In genomic region chr19:53879145-53880037, GRCh38 we compare ENCODE assay signal across 9 cellular contexts. TPM values are rescaled to one million over a fixed set of nuclear protein-coding genes. Genes with fewer than 3 reads are reported as not detected.
DNase-seq lines count a peak whose midpoint lies in the region; ATAC-seq and TF ChIP-seq lines count a peak whose summit lies in the region.
"Had no signal": no experiment of that assay in that cellular context is flagged by ENCODE, and none has a peak within 500 bp of the region (broad histone marks: within the 10 kb centered on the region; RNA-seq: fewer than 3 reads in every experiment).

No MANE protein-coding gene starts in this region.

- peaks cover 26% of the 10 kb centered on the region for H3K4me1 Mint-ChIP-seq in endothelial cell (ENCODE audit: unreplicated experiment)

- peak overlapping the region; percentile 81 for H3K27ac Mint-ChIP-seq in endothelial cell (ENCODE audit: unreplicated experiment)

- peaks cover 14% of the 10 kb centered on the region for H3K4me1 ChIP-seq in mesodermal cell (ENCODE audit: control insufficient read depth, insufficient read depth, low read length, poor library complexity, severe bottlenecking)

- DNase-seq in DMS53 (lab: John Stamatoyannopoulos, UW) (peak; percentile 26), DMS53 treated with DMSO at 0.1 percent for 48 hours (lab: John Stamatoyannopoulos, UW; ENCODE audit: unreplicated experiment) (no peak), NCI-H82 treated with DMSO at 0.1 percent for 48 hours (lab: John Stamatoyannopoulos, UW; ENCODE audit: unreplicated experiment) (peak; percentile 37), endothelial cell (ENCODE audit: low spot score) (peak; percentile 100)
- peak; percentile 80 for DNase-seq in activated CD8-positive, alpha-beta memory T cell treated with anti-CD3 and anti-CD28 coated beads, Interleukin-2, amount 50 U/mL, for 4 hours
- peak; percentile 56 for DNase-seq in stimulated activated CD8-positive, alpha-beta memory T cell treated with anti-CD3 and anti-CD28 coated beads, Interleukin-12 subunit alpha, Interleukin-12 subunit beta, amount 100 ng/mL, for 1 hour (ENCODE audit: low read depth)

- peak overlapping the region; percentile 41 for H3K4me3 ChIP-seq in mesodermal cell (ENCODE audit: extremely low read depth, insufficient read depth, low read length, poor library complexity, severe bottlenecking)

- ATAC-seq in HG03097 (IDR thresholded peaks at IDR 0.05; ENCODE audit: low FRiP score, unreplicated experiment): peak; percentile 87

- H3K9me3 Mint-ChIP-seq in endothelial cell (ENCODE audit: unreplicated experiment): peaks cover 3% of the 10 kb centered on the region

- H3K4me3 Mint-ChIP-seq in endothelial cell (ENCODE audit: unreplicated experiment): no peak overlapping the region

- H3K36me3 Mint-ChIP-seq in endothelial cell (ENCODE audit: low read depth, unreplicated experiment): peaks cover 30% of the 10 kb centered on the region

- H3K36me3 ChIP-seq in mesodermal cell (ENCODE audit: control insufficient read depth, insufficient read depth, low read length): peaks cover 20% of the 10 kb centered on the region

- WGBS in mesodermal cell (ENCODE audit: insufficient coverage in 2 of 2), 2 experiments: 1 to 7% methylated on average over 43 to 46 of the region's 51 CpGs

- no peaks in the 10 kb centered on the region for H3K9me3 ChIP-seq in mesodermal cell (ENCODE audit: control insufficient read depth, low read length)

- no peak for TF ChIP-seq CTCF in endothelial cell (IDR thresholded peaks at IDR 0.05; ENCODE audit: unreplicated experiment)

- H3K27ac ChIP-seq in mesodermal cell (ENCODE audit: low read depth, low read length, severe bottlenecking): peak overlapping the region; percentile 67
- H3K27ac ChIP-seq: 22Rv1 had no signal

- H3K27me3 Mint-ChIP-seq in endothelial cell (ENCODE audit: unreplicated experiment): peaks cover 25% of the 10 kb centered on the region

RNA-seq across cellular contexts. Expression of gene PRKCG, which starts 2.6 kb away (rescaled TPM):
- total RNA-seq in endothelial cell (ENCODE audit: unreplicated experiment): 0.92 TPM
- 1.5 TPM for polyA plus RNA-seq in mesodermal cell (2013, experiment 1 of 2)
- 0.71 TPM for polyA plus RNA-seq in mesodermal cell (2013, experiment 2 of 2)

RNA-seq across cellular contexts. Expression of gene MYADM, which starts 11.7 kb away (rescaled TPM):
- 123 TPM for total RNA-seq in endothelial cell (ENCODE audit: unreplicated experiment)
- polyA plus RNA-seq in mesodermal cell (2013, experiment 1 of 2): 78.4 TPM
- 65.5 TPM for polyA plus RNA-seq in mesodermal cell (2013, experiment 2 of 2)

RNA-seq across cellular contexts. Expression of gene CACNG7, which starts 29.7 kb away (rescaled TPM):
- 0.51 TPM for total RNA-seq in endothelial cell (ENCODE audit: unreplicated experiment)
- polyA plus RNA-seq in mesodermal cell (2013, experiment 1 of 2): 60.5 TPM
- polyA plus RNA-seq in mesodermal cell (2013, experiment 2 of 2): 35.9 TPM

RNA-seq across cellular contexts. Expression of gene NLRP12, which starts 55.3 kb away (rescaled TPM):
- 2.1 TPM for total RNA-seq in endothelial cell (ENCODE audit: unreplicated experiment)
- polyA plus RNA-seq in mesodermal cell (2013, experiment 1 of 2): 0.11 TPM
- polyA plus RNA-seq in mesodermal cell (2013, experiment 2 of 2): not detected
